In genomic region chr17:75855310-75856061, GRCh38 we compare ENCODE assay signal across 1 cellular context.
A peak's percentile ranks its signal among the peaks of the same experiment; 100 is the strongest.
TF ChIP-seq lines count a peak whose summit lies in the region.

Gene WBP2, minus strand, starts transcription at chr17:75855335. Its CDS starts 38 bp downstream, at chr17:75855297.

TF ChIP-seq in HCT116, 20 proteins besides CTCF, POLR2A, EP300 and RAD21 (continued from another document):
- TF ChIP-seq ATF3 (IDR thresholded peaks at IDR 0.05), result no peak
- TF ChIP-seq POLR2AphosphoS5 (IDR thresholded peaks at IDR 0.05; ENCODE audit: low read depth, low read length), result peak; percentile 97
- peak; percentile 71; the same call in 1 of the 2 replicates for TF ChIP-seq ZFX (IDR thresholded peaks at IDR 0.05)
- no peak; the same call in 1 of the 2 replicates for TF ChIP-seq ELF1 (IDR thresholded peaks at IDR 0.05; ENCODE audit: borderline replicate concordance, low read depth)
- no peak for TF ChIP-seq EZH2phosphoT487 (IDR thresholded peaks at IDR 0.05; ENCODE audit: borderline replicate concordance)
- TF ChIP-seq CEBPB (IDR thresholded peaks at IDR 0.05; ENCODE audit: low read depth), result no peak
